ENCODE assay signal across 24 cellular contexts in genomic region chr18:48697441-48697840, GRCh38.
DNase-seq lines count a peak whose midpoint lies in the region; TF ChIP-seq lines count a peak whose summit lies in the region.
"Had no signal": no experiment of that assay in that cellular context is flagged by ENCODE, and none has a peak within 500 bp of the region (broad histone marks: within the 10 kb centered on the region; RNA-seq: fewer than 3 reads in every experiment).

No MANE protein-coding gene starts in this region.

- H3K9me3 Mint-ChIP-seq in dendritic cell treated with granulocyte-macrophage colony-stimulating factor and Interleukin-4, amounts not matched to agents 40 ng/mL and 50 ng/mL, for 4 days: no peaks in the 10 kb centered on the region
- no peaks in the 10 kb centered on the region for H3K9me3 Mint-ChIP-seq in immature natural killer cell
- H3K9me3 Mint-ChIP-seq: CD4-positive, alpha-beta T cell; CD8-positive, alpha-beta memory T cell; GM23338; H9 had no signal

- no peaks in the 10 kb centered on the region for H3K27me3 ChIP-seq in WERI-Rb-1 (ENCODE audit: insufficient read depth, low read depth, severe bottlenecking)
- H3K27me3 ChIP-seq: BE2C; BLaER1 treated with 17β-estradiol and CSF1 and Interleukin-3, amounts not matched to agents 10 nM and 100 nM had no signal

- DNase-seq in G401 (ENCODE audit: low spot score) (peak; percentile 94), NCI-H446 treated with DMSO at 0.1 percent for 48 hours (lab: John Stamatoyannopoulos, UW) (peak; percentile 4), cerebellar cortex (ENCODE audit: low spot score) (peak; percentile 93), GF-D8 (lab: John Stamatoyannopoulos, UW) (no peak), WERI-Rb-1 (no peak), NCI-H1930 (lab: John Stamatoyannopoulos, UW) (no peak), immature natural killer cell (no peak)
- DNase-seq: 8988T; ACHN; AML-193; BE2C; Calu3; CD4-positive, alpha-beta T cell; CD8-positive, alpha-beta memory T cell; COR-L47; DMS53; DMS79 treated with DMSO at 0.1 percent for 48 hours; H9 had no signal

- H3K36me3 ChIP-seq in WERI-Rb-1: 0 out of 2 replicates have a peak, but pooled peaks cover 3% of the 10 kb centered on the region
- H3K36me3 ChIP-seq: BE2C had no signal

- in situ Hi-C loops in G401 (cut with HindIII; ENCODE audit: low sequenced_read_pairs): no loop called here

- no peaks in the 10 kb centered on the region for H3K27me3 Mint-ChIP-seq in dendritic cell treated with granulocyte-macrophage colony-stimulating factor and Interleukin-4, amounts not matched to agents 40 ng/mL and 50 ng/mL, for 4 days
- H3K27me3 Mint-ChIP-seq in immature natural killer cell (ENCODE audit: low read depth in 3 of 3): peaks cover 0 to 4% (median 1%) of the 10 kb centered on the region in 3 donors
- H3K27me3 Mint-ChIP-seq: CD4-positive, alpha-beta T cell; CD8-positive, alpha-beta memory T cell had no signal

- no peak overlapping the region for H3K4me3 ChIP-seq in WERI-Rb-1 (ENCODE audit: low read depth, low read length)
- H3K4me3 ChIP-seq: A549; BLaER1 treated with 17β-estradiol and CSF1 and Interleukin-3, amounts not matched to agents 10 nM and 100 nM; GM12878; GM23338 had no signal

- H3K27ac ChIP-seq in WERI-Rb-1: no peak overlapping the region
- H3K27ac ChIP-seq: A549; BLaER1 treated with 17β-estradiol and CSF1 and Interleukin-3, amounts not matched to agents 10 nM and 100 nM had no signal

- H3K4me1 Mint-ChIP-seq in dendritic cell treated with granulocyte-macrophage colony-stimulating factor and Interleukin-4, amounts not matched to agents 40 ng/mL and 50 ng/mL, for 4 days (ENCODE audit: low read depth): peaks cover 31% of the 10 kb centered on the region
- peaks cover 11 to 12% of the 10 kb centered on the region in 2 donors for H3K4me1 Mint-ChIP-seq in immature natural killer cell
- H3K4me1 Mint-ChIP-seq: CD8-positive, alpha-beta memory T cell had no signal

- peak overlapping the region; percentile 20 for H3K27ac Mint-ChIP-seq in dendritic cell treated with granulocyte-macrophage colony-stimulating factor and Interleukin-4, amounts not matched to agents 40 ng/mL and 50 ng/mL, for 4 days
- H3K27ac Mint-ChIP-seq in immature natural killer cell: peak overlapping the region in 1 of 6 donors; percentile 29
- H3K27ac Mint-ChIP-seq: CD4-positive, alpha-beta T cell; CD8-positive, alpha-beta memory T cell; GM23338 had no signal

- no peak for TF ChIP-seq CTCF in WERI-Rb-1 (IDR thresholded peaks at IDR 0.05; ENCODE audit: low read depth, low read length)

- peaks cover 7% of the 10 kb centered on the region for H3K36me3 Mint-ChIP-seq in dendritic cell treated with granulocyte-macrophage colony-stimulating factor and Interleukin-4, amounts not matched to agents 40 ng/mL and 50 ng/mL, for 4 days (ENCODE audit: low read depth)
- H3K36me3 Mint-ChIP-seq in immature natural killer cell: peaks cover 0 to under 1% (median 0%) of the 10 kb centered on the region in 3 donors
- H3K36me3 Mint-ChIP-seq: CD8-positive, alpha-beta memory T cell had no signal

- H3K4me3 Mint-ChIP-seq in dendritic cell treated with granulocyte-macrophage colony-stimulating factor and Interleukin-4, amounts not matched to agents 40 ng/mL and 50 ng/mL, for 4 days: no peak overlapping the region
- no peak overlapping the region for H3K4me3 Mint-ChIP-seq in immature natural killer cell
- H3K4me3 Mint-ChIP-seq: CD14-positive monocyte; CD4-positive, alpha-beta T cell; CD8-positive, alpha-beta memory T cell; GM23338; H9 had no signal

- H3K9me3 ChIP-seq in WERI-Rb-1 (ENCODE audit: severe bottlenecking): no peaks in the 10 kb centered on the region
- H3K9me3 ChIP-seq: A549; BE2C; BLaER1 treated with 17β-estradiol and CSF1 and Interleukin-3, amounts not matched to agents 10 nM and 100 nM had no signal

- intact Hi-C loops in dendritic cell treated with granulocyte-macrophage colony-stimulating factor and Interleukin-4, amounts not matched to agents 40 ng/mL and 50 ng/mL, for 4 days (cut with micrococcal nuclease): no loop called here

Comparison
In these comparisons a context has a peak if more than half of its experiments do, and no peak if none do; other contexts are left out.
1. DNase-seq: peak in G401 (single experiment), NCI-H446 treated with DMSO at 0.1 percent for 48 hours (single experiment) and cerebellar cortex (single experiment); none in GF-D8 (single experiment), WERI-Rb-1 (single experiment), NCI-H1930 (0 of 2) and immature natural killer cell (0 of 3).